In the genomic region with DNA sequence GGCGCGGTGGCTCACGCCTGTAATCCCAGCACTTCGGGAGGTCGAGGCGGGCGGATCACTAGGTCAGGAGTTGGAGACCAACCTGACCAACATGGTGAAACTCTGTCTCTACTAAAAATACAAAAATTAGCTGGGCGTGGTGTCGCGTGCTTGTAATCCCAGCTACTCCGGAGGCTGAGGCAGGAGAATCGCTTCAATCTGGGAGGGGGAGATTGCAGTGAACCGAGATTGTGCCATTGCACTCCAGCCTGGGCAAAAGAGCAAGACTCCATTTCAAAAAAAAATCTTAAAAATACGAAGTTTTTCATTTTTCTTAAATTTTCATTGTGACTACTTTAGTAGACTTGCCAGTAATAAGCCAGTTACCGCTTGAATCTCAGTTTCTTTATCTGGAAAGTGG, we compare ENCODE assay signal across 1 cellular context.
TF ChIP-seq lines count a peak whose summit lies in the region.

No MANE protein-coding gene starts in this region.

TF ChIP-seq in K562, 482 proteins besides CTCF, POLR2A, EP300 and RAD21:
- TF ChIP-seq, protein P1, sequence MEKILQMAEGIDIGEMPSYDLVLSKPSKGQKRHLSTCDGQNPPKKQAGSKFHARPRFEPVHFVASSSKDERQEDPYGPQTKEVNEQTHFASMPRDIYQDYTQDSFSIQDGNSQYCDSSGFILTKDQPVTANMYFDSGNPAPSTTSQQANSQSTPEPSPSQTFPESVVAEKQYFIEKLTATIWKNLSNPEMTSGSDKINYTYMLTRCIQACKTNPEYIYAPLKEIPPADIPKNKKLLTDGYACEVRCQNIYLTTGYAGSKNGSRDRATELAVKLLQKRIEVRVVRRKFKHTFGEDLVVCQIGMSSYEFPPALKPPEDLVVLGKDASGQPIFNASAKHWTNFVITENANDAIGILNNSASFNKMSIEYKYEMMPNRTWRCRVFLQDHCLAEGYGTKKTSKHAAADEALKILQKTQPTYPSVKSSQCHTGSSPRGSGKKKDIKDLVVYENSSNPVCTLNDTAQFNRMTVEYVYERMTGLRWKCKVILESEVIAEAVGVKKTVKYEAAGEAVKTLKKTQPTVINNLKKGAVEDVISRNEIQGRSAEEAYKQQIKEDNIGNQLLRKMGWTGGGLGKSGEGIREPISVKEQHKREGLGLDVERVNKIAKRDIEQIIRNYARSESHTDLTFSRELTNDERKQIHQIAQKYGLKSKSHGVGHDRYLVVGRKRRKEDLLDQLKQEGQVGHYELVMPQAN (IDR thresholded peaks at IDR 0.05; ENCODE audit: borderline replicate concordance) = 0 out of 2 replicates have a peak, but pooled peaks have one; percentile 20
- TF ChIP-seq ZNF121 (CRISPR knock-in tag; conservative IDR thresholded peaks at IDR 0.05) = peak; percentile 54
- peak; percentile 86 to 89 for TF ChIP-seq KDM1A (IDR thresholded peaks at IDR 0.05)
- peak in 1 of 2 experiments; percentile 45; a peak in 1 of 4 replicates for TF ChIP-seq HDAC1 (IDR thresholded peaks at IDR 0.05)
- 0 out of 4 replicates have a peak, but pooled peaks of 1 of the 2 experiments have one; percentile 10 for TF ChIP-seq RCOR1 (IDR thresholded peaks at IDR 0.05; ENCODE audit: borderline replicate concordance in 1 of 2, low read depth in 2 of 2, low read length in 2 of 2)
- TF ChIP-seq NFATC3 (IDR thresholded peaks at IDR 0.05) = 0 out of 2 replicates have a peak, but pooled peaks have one; percentile 26
